In genomic region chrX:28717864-28718263, GRCh38 we compare ENCODE assay signal across 26 cellular contexts.
"Had no signal": no experiment of that assay in that cellular context is flagged by ENCODE, and none has a peak within 500 bp of the region (broad histone marks: within the 10 kb centered on the region; RNA-seq: fewer than 3 reads in every experiment).

No MANE protein-coding gene starts in this region.

- H3K36me3 ChIP-seq: esophagus squamous epithelium, gastrocnemius medialis, left lung, lower lobe of right lung had no signal

- FAIRE-seq: colon had no signal

- H3K27ac ChIP-seq: coronary artery, dorsolateral prefrontal cortex, epithelial cell of prostate, esophagus squamous epithelium, gastrocnemius medialis, hepatocyte, left lung, lower lobe of right lung had no signal

- H3K4me3 ChIP-seq: coronary artery, dorsolateral prefrontal cortex, esophagus squamous epithelium, gastrocnemius medialis, hepatocyte, left lung, lower lobe of right lung, mucosa of descending colon had no signal

- ATAC-seq: esophagus mucosa, gastrocnemius medialis, left cardiac atrium, left lung, left ventricle myocardium superior, lower lobe of right lung, mucosa of descending colon had no signal

- H3K79me2 ChIP-seq: hepatocyte had no signal

- H3K4me2 ChIP-seq: hepatocyte had no signal

- H3K27me3 ChIP-seq: esophagus squamous epithelium, gastrocnemius medialis, hepatocyte, left lung had no signal

- H3K9me3 ChIP-seq: esophagus squamous epithelium, gastrocnemius medialis, left lung, lower lobe of right lung, mucosa of descending colon had no signal

- H2AFZ ChIP-seq: hepatocyte had no signal

- H3K4me1 ChIP-seq: esophagus squamous epithelium, gastrocnemius medialis, left lung, lower lobe of right lung had no signal

- DNase-seq: dermis blood vessel endothelial cell; dorsolateral prefrontal cortex; effector CD4-positive, alpha-beta T cell; effector memory CD4-positive, alpha-beta T cell; erythroblast; esophagus squamous epithelium; foreskin fibroblast; foreskin melanocyte; gastrocnemius medialis; glutamatergic neuron; head of caudate nucleus; hypothalamus; immature natural killer cell; islet precursor cell; left cardiac atrium; left lung; left ventricle myocardium superior; lower lobe of right lung; mesenchymal stem cell; mucosa of descending colon; naive B cell had no signal
